In the genomic region with DNA sequence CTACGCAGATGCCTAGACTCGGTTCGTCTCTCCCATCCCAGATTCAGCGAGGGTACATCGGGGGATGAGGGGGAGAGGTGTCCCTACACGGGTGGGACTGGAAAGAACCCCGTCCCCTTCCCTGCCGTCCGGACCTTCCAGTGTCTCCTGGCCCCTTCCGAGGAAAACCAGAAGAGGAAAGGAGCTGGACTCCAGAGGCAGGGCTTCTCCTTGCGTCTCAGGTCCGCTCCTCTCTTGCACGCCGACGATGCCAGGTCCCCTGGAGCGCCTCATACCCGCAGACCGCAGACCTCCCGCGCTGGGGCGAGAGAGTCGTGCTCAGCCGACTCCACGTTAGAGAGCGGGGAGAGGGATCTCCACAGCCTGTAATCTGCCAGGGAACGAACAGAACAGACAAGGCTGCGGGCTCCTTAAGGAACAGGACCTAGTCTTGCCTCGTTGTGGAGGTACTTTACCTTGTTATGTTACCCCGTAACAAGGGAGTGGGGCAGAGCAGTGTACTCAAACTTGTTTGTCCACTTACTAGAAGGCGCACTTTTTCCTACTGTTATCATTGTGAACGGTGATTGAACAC, we compare ENCODE assay signal across 8 cellular contexts. TPM values are rescaled to one million over a fixed set of nuclear protein-coding genes. Genes with fewer than 3 reads are reported as not detected.
DNase-seq lines count a peak whose midpoint lies in the region; TF ChIP-seq lines count a peak whose summit lies in the region.

No MANE protein-coding gene starts in this region.

- peaks cover 8% of the 10 kb centered on the region; the same call in 1 of the 2 replicates for H3K4me1 ChIP-seq in GM23248 (ENCODE audit: insufficient read depth)
- H3K4me1 ChIP-seq in Loucy (ENCODE audit: insufficient read depth, low read length, poor library complexity, severe bottlenecking), result peaks cover 29% of the 10 kb centered on the region

- H4K20me1 ChIP-seq in GM23248 (ENCODE audit: insufficient read depth), result no peaks in the 10 kb centered on the region
- no peaks in the 10 kb centered on the region for H4K20me1 ChIP-seq in Loucy (ENCODE audit: insufficient read depth, low read length, poor library complexity, severe bottlenecking)

- H3K27ac ChIP-seq in GM23248, result peak overlapping the region; percentile 55
- H3K27ac ChIP-seq in caudate nucleus (ENCODE audit: low read depth, low read length), result peak overlapping the region; percentile 67

- peak overlapping the region; percentile 74 for H3K4me3 ChIP-seq in GM23248
- H3K4me3 ChIP-seq in Loucy (ENCODE audit: low read length, poor library complexity, severe bottlenecking), result peak overlapping the region; percentile 82

- H2AFZ ChIP-seq in GM23248, result peak overlapping the region; percentile 86
- H2AFZ ChIP-seq in Loucy (ENCODE audit: low read length), result peak overlapping the region; percentile 94

- no peak for TF ChIP-seq CTCF in Loucy (conservative IDR thresholded peaks at IDR 0.05; ENCODE audit: low read length)

- H3K79me2 ChIP-seq in GM23248 (ENCODE audit: insufficient read depth) (peaks cover 5% of the 10 kb centered on the region), Loucy (ENCODE audit: insufficient read depth, low read length) (peaks cover 3% of the 10 kb centered on the region)

- peak overlapping the region; percentile 69 for H3K9ac ChIP-seq in GM23248
- peak overlapping the region; percentile 53 for H3K9ac ChIP-seq in Loucy (ENCODE audit: low read depth, low read length, poor library complexity, severe bottlenecking)

- no peaks in the 10 kb centered on the region for H3K36me3 ChIP-seq in GM23248 (ENCODE audit: low read depth)
- no peaks in the 10 kb centered on the region for H3K36me3 ChIP-seq in Loucy (ENCODE audit: insufficient read depth, low read length)

- DNase-seq in Daoy (ENCODE audit: low read depth), result peak; percentile 95
- DNase-seq in GM23248, result peak; percentile 90
- peak; percentile 55 for DNase-seq in T-helper 22 cell (ENCODE audit: low read depth)
- DNase-seq in caudate nucleus (lab: John Stamatoyannopoulos, UW), result peak in 16 of 61 donors; percentile 26 to 85 (median 65)
- DNase-seq in kidney tubule cell (ENCODE audit: low spot score), result peak; percentile 78
- peak; percentile 10 for DNase-seq in stimulated activated CD4-positive, alpha-beta T cell treated with anti-CD3 and anti-CD28 coated beads, Interleukin-2, amount 100 ng/mL, for 4 hours (ENCODE audit: low read depth)
- no peak for DNase-seq in 8988T

- H3K4me2 ChIP-seq in GM23248 (ENCODE audit: unreplicated experiment), result peak overlapping the region; percentile 86
- peak overlapping the region; percentile 93 for H3K4me2 ChIP-seq in Loucy (ENCODE audit: low read depth, low read length, poor library complexity, severe bottlenecking)

- H3K27me3 ChIP-seq in GM23248 (replicated peaks; ENCODE audit: insufficient read depth) (no peaks in the 10 kb centered on the region), Loucy (ENCODE audit: insufficient read depth, low read length, poor library complexity, severe bottlenecking) (no peaks in the 10 kb centered on the region)

- H3F3A ChIP-seq in GM23248 (ENCODE audit: insufficient read depth) (peaks cover 17% of the 10 kb centered on the region), Loucy (ENCODE audit: low read depth) (peaks cover 6% of the 10 kb centered on the region; the same call in 1 of the 2 replicates)

- in situ Hi-C loops in GM23248 (cut with MboI), result no loop called here

- H3K9me3 ChIP-seq in GM23248 (ENCODE audit: low read depth), result no peaks in the 10 kb centered on the region
- no peaks in the 10 kb centered on the region for H3K9me3 ChIP-seq in Loucy (ENCODE audit: insufficient read depth, low read depth, low read length)

- WGBS in GM23248 (ENCODE audit: low coverage in 1 of 2, low lambda C conversion rate in 2 of 2, missing lambda C conversion rate in 2 of 2), 2 experiments, result 1% methylated on average over 22 to 30 of the region's 31 CpGs

- H3K9me2 ChIP-seq in GM23248 (ENCODE audit: insufficient read depth) (no peaks in the 10 kb centered on the region), Loucy (replicated peaks; ENCODE audit: low read depth, low read length) (no peaks in the 10 kb centered on the region)

RNA-seq across cellular contexts. Expression of a gene that starts 0.4 kb away (rescaled TPM):
- total RNA-seq in Daoy (2014; rRNA removed; shearing (Covaris generic)), result 76.1 and 81.1 TPM in 2 replicates
- total RNA-seq in GM23248 (2014; rRNA removed; shearing (Covaris generic)), result 97.3 and 104 TPM in 2 replicates
- 89.9 and 93.6 TPM in 2 replicates for polyA plus RNA-seq in GM23248 (2016; fragmentation: Nextera tagmentation; extraction: Ambion mirVana)

RNA-seq across cellular contexts. Expression of a gene that starts 45.5 kb away (rescaled TPM):
- total RNA-seq in Daoy (2014; rRNA removed; shearing (Covaris generic)), result 37.4 and 39.8 TPM in 2 replicates
- 10.2 and 18.5 TPM in 2 replicates for total RNA-seq in GM23248 (2014; rRNA removed; shearing (Covaris generic))
- polyA plus RNA-seq in GM23248 (2016; fragmentation: Nextera tagmentation; extraction: Ambion mirVana), result 26.6 and 27.6 TPM in 2 replicates

RNA-seq across cellular contexts. Expression of a gene that starts 48.7 kb away (rescaled TPM):
- total RNA-seq in Daoy (2014; rRNA removed; shearing (Covaris generic)), result not detected in 2 replicates
- total RNA-seq in GM23248 (2014; rRNA removed; shearing (Covaris generic)), result not detected in 2 replicates
- not detected in 2 replicates for polyA plus RNA-seq in GM23248 (2016; fragmentation: Nextera tagmentation; extraction: Ambion mirVana)
